ENCODE assay signal across 11 cellular contexts in genomic region chrX:68238568-68238967, GRCh38.
A peak's percentile ranks its signal among the peaks of the same experiment; 100 is the strongest.
DNase-seq lines count a peak whose midpoint lies in the region; ATAC-seq and TF ChIP-seq lines count a peak whose summit lies in the region.
"Had no signal": no experiment of that assay in that cellular context is flagged by ENCODE, and none has a peak within 500 bp of the region (broad histone marks: within the 10 kb centered on the region; RNA-seq: fewer than 3 reads in every experiment).

No MANE protein-coding gene starts in this region.

- no peak overlapping the region for H3K4me3 Mint-ChIP-seq in mesothelial cell of epicardium
- H3K4me3 Mint-ChIP-seq: B cell had no signal

- no peak for ATAC-seq in HG03139 (IDR thresholded peaks at IDR 0.05; ENCODE audit: unreplicated experiment)
- no peak for ATAC-seq in HG03175 (IDR thresholded peaks at IDR 0.05; ENCODE audit: unreplicated experiment)

- peaks cover 8% of the 10 kb centered on the region for H3K4me1 Mint-ChIP-seq in mesothelial cell of epicardium
- H3K4me1 Mint-ChIP-seq: B cell had no signal

- DNase-seq in NCI-H82 (lab: John Stamatoyannopoulos, UW) = peak; percentile 67
- DNase-seq in NCI-H82 treated with DMSO at 0.1 percent for 48 hours (lab: John Stamatoyannopoulos, UW; ENCODE audit: unreplicated experiment) = no peak
- peak; percentile 1 for DNase-seq in HuH-7 (ENCODE audit: low spot score)
- DNase-seq in astrocyte of the spinal cord (ENCODE audit: low read depth, low spot score) = no peak
- DNase-seq in mesothelial cell of epicardium (ENCODE audit: low spot score in 2 of 2, unreplicated experiment in 2 of 2) = no peak
- no peak for DNase-seq in NOMO-1 treated with DMSO at 0.1 percent for 48 hours (lab: John Stamatoyannopoulos, UW; ENCODE audit: unreplicated experiment)
- DNase-seq: activated CD8-positive, alpha-beta memory T cell treated with anti-CD3 and anti-CD28 coated beads, Interleukin-2, amount 50 U/mL, for 48 hours; stimulated activated CD4-positive, alpha-beta T cell treated with anti-CD3 and anti-CD28 coated beads, Interleukin-1b, Interleukin-23, amount 100 ng/mL, for 48 hours had no signal

- no peaks in the 10 kb centered on the region for H3K36me3 Mint-ChIP-seq in mesothelial cell of epicardium

- in situ Hi-C loops in astrocyte of the spinal cord (cut with HindIII; ENCODE audit: low sequenced_read_pairs) = no loop called here

- H3K4me3 ChIP-seq in astrocyte of the spinal cord (ENCODE audit: low read depth, low read length) = no peak overlapping the region

- TF ChIP-seq CTCF in astrocyte of the spinal cord (IDR thresholded peaks at IDR 0.05; ENCODE audit: low read depth, low read length) = peak; percentile 48
- peak; percentile 24 for TF ChIP-seq CTCF in mesothelial cell of epicardium (IDR thresholded peaks at IDR 0.05; ENCODE audit: unreplicated experiment)

- H3K9me3 Mint-ChIP-seq in mesothelial cell of epicardium = peaks cover 5% of the 10 kb centered on the region

- H3K27me3 Mint-ChIP-seq in mesothelial cell of epicardium (ENCODE audit: low read depth) = no peaks in the 10 kb centered on the region
- H3K27me3 Mint-ChIP-seq: B cell had no signal

- H3K27ac Mint-ChIP-seq in mesothelial cell of epicardium = no peak overlapping the region
- H3K27ac Mint-ChIP-seq: B cell had no signal

Comparison
In these comparisons a context has a peak if more than half of its experiments do, and no peak if none do; other contexts are left out.
1. DNase-seq: peak in NCI-H82 (single experiment) and HuH-7 (single experiment); none in NCI-H82 treated with DMSO at 0.1 percent for 48 hours (single experiment), astrocyte of the spinal cord (single experiment), mesothelial cell of epicardium (0 of 2) and NOMO-1 treated with DMSO at 0.1 percent for 48 hours (single experiment).